ENCODE assay signal across 18 cellular contexts in the genomic region with DNA sequence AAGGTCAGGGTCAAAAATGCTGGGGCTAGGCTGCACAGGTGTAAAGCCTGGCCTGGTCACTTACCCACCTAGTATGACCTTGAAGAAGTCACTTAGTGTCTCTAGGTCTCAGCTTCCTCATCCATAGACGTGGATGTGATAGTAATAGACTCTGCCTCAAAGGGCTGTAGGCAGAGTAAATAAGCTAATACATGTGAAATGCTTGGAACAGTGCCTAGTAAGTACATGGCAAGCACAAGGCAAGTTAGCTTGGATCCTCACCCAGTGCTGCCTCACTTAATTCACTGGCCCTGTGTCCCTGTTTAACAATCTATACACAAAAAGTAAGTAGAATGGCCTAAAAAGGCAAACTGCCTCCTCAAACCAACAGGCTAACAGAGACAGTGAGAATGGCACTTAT.
DNase-seq lines count a peak whose midpoint lies in the region; ATAC-seq and TF ChIP-seq lines count a peak whose summit lies in the region.
"Had no signal": no experiment of that assay in that cellular context is flagged by ENCODE, and none has a peak within 500 bp of the region (broad histone marks: within the 10 kb centered on the region; RNA-seq: fewer than 3 reads in every experiment).

No MANE protein-coding gene starts in this region.

- no peak overlapping the region for H3K4me2 ChIP-seq in GM23338

- no peaks in the 10 kb centered on the region for H3K36me3 ChIP-seq in GM23338 (ENCODE audit: insufficient read depth)
- H3K36me3 ChIP-seq in esophagus muscularis mucosa = no peaks in the 10 kb centered on the region
- H3K36me3 ChIP-seq: BE2C had no signal

- H3K9me3 Mint-ChIP-seq in GM23338 (no peaks in the 10 kb centered on the region), osteocyte (ENCODE audit: unreplicated experiment) (peaks cover 4% of the 10 kb centered on the region)
- no peaks in the 10 kb centered on the region for H3K9me3 Mint-ChIP-seq in stimulated activated naive B cell treated with anti-CD40 and anti-IgM and Interleukin-4, amounts not matched to agents 10 μg/mL and 1 μg/mL and 100 μg/mL, for 72 hours
- H3K9me3 Mint-ChIP-seq: CD4-positive, alpha-beta T cell had no signal

- H3K27me3 Mint-ChIP-seq in GM23338 (ENCODE audit: insufficient read depth, low read depth, poor library complexity) (no peaks in the 10 kb centered on the region), osteocyte (ENCODE audit: unreplicated experiment) (no peaks in the 10 kb centered on the region)
- peaks cover 0 to 9% of the 10 kb centered on the region in 2 donors for H3K27me3 Mint-ChIP-seq in stimulated activated naive B cell treated with anti-CD40 and anti-IgM and Interleukin-4, amounts not matched to agents 10 μg/mL and 1 μg/mL and 100 μg/mL, for 72 hours
- H3K27me3 Mint-ChIP-seq: CD4-positive, alpha-beta T cell had no signal

- intact Hi-C loops in esophagus muscularis mucosa (cut with DNase I) = no loop called here

- no peaks in the 10 kb centered on the region for H3K79me2 ChIP-seq in GM23338 (replicated peaks; ENCODE audit: insufficient read depth)

- DNase-seq in GM23338 (ENCODE audit: low spot score) (no peak), LNCaP clone FGC (ENCODE audit: low read depth) (peak; percentile 50), esophagus muscularis mucosa (ENCODE audit: extremely low spot score) (peak; percentile 60), osteocyte (ENCODE audit: extremely low spot score, unreplicated experiment) (peak; percentile 17), GM10266 (ENCODE audit: extremely low spot score) (no peak), ACHN (no peak)
- no peak for DNase-seq in stimulated activated naive B cell treated with anti-CD40 and anti-IgM and Interleukin-4, amounts not matched to agents 10 μg/mL and 1 μg/mL and 100 μg/mL, for 72 hours
- DNase-seq: BE2C; C1 segment of cervical spinal cord; Caco-2; CD4-positive, alpha-beta T cell; DMS79; GDM1; HCEC 1CT had no signal

- no peak for ATAC-seq in GM23338
- no peak for ATAC-seq in HG02759 (IDR thresholded peaks at IDR 0.05; ENCODE audit: unreplicated experiment)
- ATAC-seq in stimulated activated naive B cell treated with anti-CD40 and anti-IgM and Interleukin-4, amounts not matched to agents 10 μg/mL and 1 μg/mL and 100 μg/mL, for 72 hours (replicated peaks) = no peak
- ATAC-seq: GM12878, K562 had no signal

- H3K4me3 ChIP-seq in GM23338 (no peak overlapping the region), LNCaP clone FGC (ENCODE audit: low read depth, low read length) (no peak overlapping the region), esophagus muscularis mucosa (no peak overlapping the region)
- H3K4me3 ChIP-seq: GM12878, K562 had no signal

- H2AFZ ChIP-seq in GM23338 = no peak overlapping the region

- H3K27ac Mint-ChIP-seq in GM23338 = peak overlapping the region; percentile 19; the same call in 1 of the 2 replicates
- H3K27ac Mint-ChIP-seq in osteocyte (ENCODE audit: unreplicated experiment) = no peak overlapping the region
- no peak overlapping the region for H3K27ac Mint-ChIP-seq in stimulated activated naive B cell treated with anti-CD40 and anti-IgM and Interleukin-4, amounts not matched to agents 10 μg/mL and 1 μg/mL and 100 μg/mL, for 72 hours
- H3K27ac Mint-ChIP-seq: CD4-positive, alpha-beta T cell had no signal

- H3K4me1 Mint-ChIP-seq in GM23338 (no peaks in the 10 kb centered on the region), osteocyte (ENCODE audit: unreplicated experiment) (no peaks in the 10 kb centered on the region)
- H3K4me1 Mint-ChIP-seq in stimulated activated naive B cell treated with anti-CD40 and anti-IgM and Interleukin-4, amounts not matched to agents 10 μg/mL and 1 μg/mL and 100 μg/mL, for 72 hours = no peaks in the 10 kb centered on the region

- no peak for TF ChIP-seq POLR2A in esophagus muscularis mucosa (IDR thresholded peaks at IDR 0.05; ENCODE audit: low read depth)

- no peaks in the 10 kb centered on the region for H3K36me3 Mint-ChIP-seq in GM23338 (ENCODE audit: low read depth)
- no peaks in the 10 kb centered on the region for H3K36me3 Mint-ChIP-seq in osteocyte (ENCODE audit: unreplicated experiment)
- no peaks in the 10 kb centered on the region for H3K36me3 Mint-ChIP-seq in stimulated activated naive B cell treated with anti-CD40 and anti-IgM and Interleukin-4, amounts not matched to agents 10 μg/mL and 1 μg/mL and 100 μg/mL, for 72 hours

- H3K4me3 Mint-ChIP-seq in GM23338 = no peak overlapping the region
- no peak overlapping the region for H3K4me3 Mint-ChIP-seq in osteocyte (ENCODE audit: unreplicated experiment)
- H3K4me3 Mint-ChIP-seq in stimulated activated naive B cell treated with anti-CD40 and anti-IgM and Interleukin-4, amounts not matched to agents 10 μg/mL and 1 μg/mL and 100 μg/mL, for 72 hours = no peak overlapping the region
- H3K4me3 Mint-ChIP-seq: CD4-positive, alpha-beta T cell had no signal

- 0 out of 2 replicates have a peak, but pooled peaks cover 4% of the 10 kb centered on the region for H3K9me2 ChIP-seq in GM23338 (ENCODE audit: insufficient read depth)

- H4K20me1 ChIP-seq in GM23338 (replicated peaks; ENCODE audit: insufficient read depth) = no peaks in the 10 kb centered on the region

- TF ChIP-seq CTCF in GM23338 (conservative IDR thresholded peaks at IDR 0.05; ENCODE audit: low read depth in 2 of 2) (no peak), LNCaP clone FGC (IDR thresholded peaks at IDR 0.05; ENCODE audit: control insufficient read depth, extremely low read depth, insufficient read depth) (no peak), esophagus muscularis mucosa (IDR thresholded peaks at IDR 0.05) (no peak), osteocyte (IDR thresholded peaks at IDR 0.05) (no peak), GM10266 (IDR thresholded peaks at IDR 0.05; ENCODE audit: control insufficient read depth, insufficient read depth, low read depth, missing control alignments) (no peak)

- 57% methylated on average over 1 of the region's 1 CpG for WGBS in esophagus muscularis mucosa

- TF ChIP-seq EP300 in esophagus muscularis mucosa (IDR thresholded peaks at IDR 0.05) = no peak

- H3K9me3 ChIP-seq in esophagus muscularis mucosa = no peaks in the 10 kb centered on the region
- H3K9me3 ChIP-seq: BE2C, Caco-2 had no signal

- in situ Hi-C loops in ACHN (cut with HindIII; ENCODE audit: low pct_ligation_motif_present, low pct_unique_long_range_greater_than_20kb, low sequenced_read_pairs) = no loop called here

- no peaks in the 10 kb centered on the region for H3K27me3 ChIP-seq in GM23338 (ENCODE audit: insufficient read depth)
- no peaks in the 10 kb centered on the region for H3K27me3 ChIP-seq in esophagus muscularis mucosa
- H3K27me3 ChIP-seq: BE2C had no signal

- no peak overlapping the region for H3K27ac ChIP-seq in GM23338 (ENCODE audit: low read depth)
- H3K27ac ChIP-seq in esophagus muscularis mucosa (replicated peaks in 1 of 4) = no peak overlapping the region
- H3K27ac ChIP-seq: HL-60 had no signal

- H3K4me1 ChIP-seq in GM23338 (ENCODE audit: insufficient read depth) (no peaks in the 10 kb centered on the region), esophagus muscularis mucosa (no peaks in the 10 kb centered on the region)
- H3K4me1 ChIP-seq: Caco-2 had no signal

- no peaks in the 10 kb centered on the region for H3F3A ChIP-seq in GM23338 (replicated peaks; ENCODE audit: low read depth)

TF ChIP-seq in GM23338, 12 proteins besides CTCF, POLR2A, EP300 and RAD21 (continues in another document):
- TF ChIP-seq JUNB (IDR thresholded peaks at IDR 0.05; ENCODE audit: unreplicated experiment) = no peak
- no peak for TF ChIP-seq STAT1 (IDR thresholded peaks at IDR 0.05; ENCODE audit: unreplicated experiment)
- TF ChIP-seq ZNF114 (CRISPR knock-in tag; IDR thresholded peaks at IDR 0.05) = no peak
- TF ChIP-seq, protein P1, sequence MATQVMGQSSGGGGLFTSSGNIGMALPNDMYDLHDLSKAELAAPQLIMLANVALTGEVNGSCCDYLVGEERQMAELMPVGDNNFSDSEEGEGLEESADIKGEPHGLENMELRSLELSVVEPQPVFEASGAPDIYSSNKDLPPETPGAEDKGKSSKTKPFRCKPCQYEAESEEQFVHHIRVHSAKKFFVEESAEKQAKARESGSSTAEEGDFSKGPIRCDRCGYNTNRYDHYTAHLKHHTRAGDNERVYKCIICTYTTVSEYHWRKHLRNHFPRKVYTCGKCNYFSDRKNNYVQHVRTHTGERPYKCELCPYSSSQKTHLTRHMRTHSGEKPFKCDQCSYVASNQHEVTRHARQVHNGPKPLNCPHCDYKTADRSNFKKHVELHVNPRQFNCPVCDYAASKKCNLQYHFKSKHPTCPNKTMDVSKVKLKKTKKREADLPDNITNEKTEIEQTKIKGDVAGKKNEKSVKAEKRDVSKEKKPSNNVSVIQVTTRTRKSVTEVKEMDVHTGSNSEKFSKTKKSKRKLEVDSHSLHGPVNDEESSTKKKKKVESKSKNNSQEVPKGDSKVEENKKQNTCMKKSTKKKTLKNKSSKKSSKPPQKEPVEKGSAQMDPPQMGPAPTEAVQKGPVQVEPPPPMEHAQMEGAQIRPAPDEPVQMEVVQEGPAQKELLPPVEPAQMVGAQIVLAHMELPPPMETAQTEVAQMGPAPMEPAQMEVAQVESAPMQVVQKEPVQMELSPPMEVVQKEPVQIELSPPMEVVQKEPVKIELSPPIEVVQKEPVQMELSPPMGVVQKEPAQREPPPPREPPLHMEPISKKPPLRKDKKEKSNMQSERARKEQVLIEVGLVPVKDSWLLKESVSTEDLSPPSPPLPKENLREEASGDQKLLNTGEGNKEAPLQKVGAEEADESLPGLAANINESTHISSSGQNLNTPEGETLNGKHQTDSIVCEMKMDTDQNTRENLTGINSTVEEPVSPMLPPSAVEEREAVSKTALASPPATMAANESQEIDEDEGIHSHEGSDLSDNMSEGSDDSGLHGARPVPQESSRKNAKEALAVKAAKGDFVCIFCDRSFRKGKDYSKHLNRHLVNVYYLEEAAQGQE (IDR thresholded peaks at IDR 0.05; ENCODE audit: unreplicated experiment) = no peak
- TF ChIP-seq, protein P2, sequence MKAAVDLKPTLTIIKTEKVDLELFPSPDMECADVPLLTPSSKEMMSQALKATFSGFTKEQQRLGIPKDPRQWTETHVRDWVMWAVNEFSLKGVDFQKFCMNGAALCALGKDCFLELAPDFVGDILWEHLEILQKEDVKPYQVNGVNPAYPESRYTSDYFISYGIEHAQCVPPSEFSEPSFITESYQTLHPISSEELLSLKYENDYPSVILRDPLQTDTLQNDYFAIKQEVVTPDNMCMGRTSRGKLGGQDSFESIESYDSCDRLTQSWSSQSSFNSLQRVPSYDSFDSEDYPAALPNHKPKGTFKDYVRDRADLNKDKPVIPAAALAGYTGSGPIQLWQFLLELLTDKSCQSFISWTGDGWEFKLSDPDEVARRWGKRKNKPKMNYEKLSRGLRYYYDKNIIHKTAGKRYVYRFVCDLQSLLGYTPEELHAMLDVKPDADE (IDR thresholded peaks at IDR 0.05) = no peak
- no peak for TF ChIP-seq POLR2AphosphoS5 (IDR thresholded peaks at IDR 0.05; ENCODE audit: low read depth)
- TF ChIP-seq ZNF331 (CRISPR knock-in tag; IDR thresholded peaks at IDR 0.05; ENCODE audit: low read depth) = no peak

Comparison
In these comparisons a context has a peak if more than half of its experiments do, and no peak if none do; other contexts are left out.
1. DNase-seq: peak in LNCaP clone FGC (single experiment), esophagus muscularis mucosa (single experiment) and osteocyte (single experiment); none in GM23338 (single experiment), GM10266 (single experiment), ACHN (single experiment) and stimulated activated naive B cell treated with anti-CD40 and anti-IgM and Interleukin-4, amounts not matched to agents 10 μg/mL and 1 μg/mL and 100 μg/mL, for 72 hours (single experiment).